Comparison of ENCODE assay signal across 1 cellular context in genomic region chr4:145041378-145041777, GRCh38.
TF ChIP-seq lines count a peak whose summit lies in the region.

No MANE protein-coding gene starts in this region.

TF ChIP-seq in HepG2, 621 proteins besides CTCF, POLR2A, EP300 and RAD21 (continued from another document):
- no peak for TF ChIP-seq ZNF580 (CRISPR knock-in tag; IDR thresholded peaks at IDR 0.05; ENCODE audit: borderline replicate concordance, low read depth)
- no peak for TF ChIP-seq JDP2 (CRISPR knock-in tag; IDR thresholded peaks at IDR 0.05; ENCODE audit: borderline replicate concordance)
- TF ChIP-seq RBM39 (IDR thresholded peaks at IDR 0.05; ENCODE audit: low read depth, low read length, poor library complexity, severe bottlenecking): no peak
- no peak for TF ChIP-seq REXO4 (CRISPR knock-in tag; IDR thresholded peaks at IDR 0.05; ENCODE audit: borderline replicate concordance)
- no peak for TF ChIP-seq FOXP4 (CRISPR knock-in tag; IDR thresholded peaks at IDR 0.05)
- no peak for TF ChIP-seq TBX3 (IDR thresholded peaks at IDR 0.05; ENCODE audit: borderline replicate concordance)
- no peak for TF ChIP-seq DZIP1 (CRISPR knock-in tag; IDR thresholded peaks at IDR 0.05)
- no peak for TF ChIP-seq KDM5B (CRISPR knock-in tag; IDR thresholded peaks at IDR 0.05; ENCODE audit: borderline replicate concordance)
- TF ChIP-seq ZBTB21 (CRISPR knock-in tag; IDR thresholded peaks at IDR 0.05): no peak
- TF ChIP-seq ZNF30 (CRISPR knock-in tag; IDR thresholded peaks at IDR 0.05): no peak
- no peak for TF ChIP-seq TBP (CRISPR knock-in tag; IDR thresholded peaks at IDR 0.05)
- no peak for TF ChIP-seq SYNCRIP (IDR thresholded peaks at IDR 0.05; ENCODE audit: insufficient read depth, low read depth, low read length)
- TF ChIP-seq SIN3A (IDR thresholded peaks at IDR 0.05; ENCODE audit: borderline replicate concordance, low read depth, low read length): no peak
- no peak for TF ChIP-seq SIX4 (CRISPR knock-in tag; IDR thresholded peaks at IDR 0.05)
- no peak for TF ChIP-seq ZNF878 (CRISPR knock-in tag; IDR thresholded peaks at IDR 0.05)
- no peak for TF ChIP-seq MED13 (CRISPR knock-in tag; IDR thresholded peaks at IDR 0.05)
